ENCODE assay signal across 8 cellular contexts in the genomic region with DNA sequence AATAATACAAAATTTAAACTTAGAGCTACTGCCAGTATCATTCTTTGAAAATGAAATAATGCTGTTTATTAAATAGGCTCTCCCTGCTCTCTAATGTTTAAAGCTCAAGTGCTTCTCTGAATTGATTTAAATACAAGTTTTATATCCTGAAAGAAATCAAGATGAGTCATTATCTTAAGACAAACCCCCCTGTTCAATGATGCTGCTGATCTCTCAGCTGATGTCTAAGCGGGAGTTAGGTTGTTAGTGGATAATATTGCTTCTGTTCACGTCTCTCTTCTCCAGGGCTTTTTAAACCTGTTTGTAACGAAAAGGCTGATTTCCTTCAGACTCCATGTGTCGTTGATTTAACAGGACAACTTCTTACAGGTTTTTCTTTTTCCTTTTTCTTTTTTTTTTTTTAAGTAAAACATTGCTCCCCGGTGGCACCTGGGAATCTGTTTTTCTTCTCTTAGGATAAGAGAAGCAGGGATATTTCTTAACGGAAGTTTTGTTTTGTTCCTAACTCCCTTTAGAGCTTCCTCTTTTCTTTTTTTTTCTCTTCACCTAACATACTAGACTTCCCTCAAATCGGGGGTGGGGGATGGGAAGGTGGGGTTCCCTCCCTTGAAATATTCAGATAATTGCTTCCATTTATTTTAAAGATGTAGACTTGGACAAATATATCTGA. TPM values are rescaled to one million over a fixed set of nuclear protein-coding genes. Genes with fewer than 3 reads are reported as not detected.
DNase-seq lines count a peak whose midpoint lies in the region; ATAC-seq, FAIRE-seq and TF ChIP-seq lines count a peak whose summit lies in the region.

No MANE protein-coding gene starts in this region.

- peak; percentile 76 for FAIRE-seq in islet of Langerhans (lab: Jason Lieb, UNC)

- peak overlapping the region; percentile 34 for H3K27ac ChIP-seq in WERI-Rb-1

- H3K4me1 Mint-ChIP-seq in stimulated activated naive CD8-positive, alpha-beta T cell treated with anti-CD3 and anti-CD28 coated beads, Interleukin-15, Interleukin-2, amounts not matched to agents 100 ng/mL and 50 ng/mL, for 24 hours (ENCODE audit: low read depth), result peaks cover 22% of the 10 kb centered on the region

- no peak for DNase-seq in stimulated activated naive CD8-positive, alpha-beta T cell treated with anti-CD3 and anti-CD28 coated beads, Interleukin-15, Interleukin-2, amounts not matched to agents 100 U/mL and 50 U/mL, for 24 hours
- DNase-seq in WERI-Rb-1 (no peak), LoVo (ENCODE audit: low spot score) (no peak), GM20000 (ENCODE audit: low spot score) (no peak), ureter (ENCODE audit: low spot score) (no peak)

- peaks cover 23% of the 10 kb centered on the region for H3K27me3 Mint-ChIP-seq in stimulated activated naive CD8-positive, alpha-beta T cell treated with anti-CD3 and anti-CD28 coated beads, Interleukin-15, Interleukin-2, amounts not matched to agents 100 ng/mL and 50 ng/mL, for 24 hours

- no peak for ATAC-seq in stimulated activated naive CD8-positive, alpha-beta T cell treated with anti-CD3 and anti-CD28 coated beads, Interleukin-15, Interleukin-2, amounts not matched to agents 100 U/mL and 50 U/mL, for 24 hours
- ATAC-seq in HG03159 (IDR thresholded peaks at IDR 0.05; ENCODE audit: unreplicated experiment), result no peak

- no peaks in the 10 kb centered on the region for H3K36me3 ChIP-seq in WERI-Rb-1

- no peaks in the 10 kb centered on the region for H3K27me3 ChIP-seq in WERI-Rb-1 (ENCODE audit: insufficient read depth, low read depth, severe bottlenecking)

- H3K36me3 Mint-ChIP-seq in stimulated activated naive CD8-positive, alpha-beta T cell treated with anti-CD3 and anti-CD28 coated beads, Interleukin-15, Interleukin-2, amounts not matched to agents 100 ng/mL and 50 ng/mL, for 24 hours (ENCODE audit: low read depth), result no peaks in the 10 kb centered on the region

- no peak overlapping the region for H3K27ac Mint-ChIP-seq in stimulated activated naive CD8-positive, alpha-beta T cell treated with anti-CD3 and anti-CD28 coated beads, Interleukin-15, Interleukin-2, amounts not matched to agents 100 ng/mL and 50 ng/mL, for 24 hours

- H3K4me3 Mint-ChIP-seq in stimulated activated naive CD8-positive, alpha-beta T cell treated with anti-CD3 and anti-CD28 coated beads, Interleukin-15, Interleukin-2, amounts not matched to agents 100 ng/mL and 50 ng/mL, for 24 hours, result peak overlapping the region; percentile 81

- TF ChIP-seq CTCF in WERI-Rb-1 (IDR thresholded peaks at IDR 0.05; ENCODE audit: low read depth, low read length), result no peak
- TF ChIP-seq CTCF in GM20000 (IDR thresholded peaks at IDR 0.05; ENCODE audit: extremely low read depth, missing control alignments), result no peak

- no peaks in the 10 kb centered on the region for H3K9me3 ChIP-seq in WERI-Rb-1 (ENCODE audit: severe bottlenecking)

- H3K9me3 Mint-ChIP-seq in stimulated activated naive CD8-positive, alpha-beta T cell treated with anti-CD3 and anti-CD28 coated beads, Interleukin-15, Interleukin-2, amounts not matched to agents 100 ng/mL and 50 ng/mL, for 24 hours, result no peaks in the 10 kb centered on the region

- no peak overlapping the region for H3K4me3 ChIP-seq in WERI-Rb-1 (ENCODE audit: low read depth, low read length)

RNA-seq across cellular contexts. Expression of gene LYRM9, which starts 0.8 kb away (rescaled TPM):
- 18.6 TPM for total RNA-seq in ureter
